Comparison of ENCODE assay signal across 8 cellular contexts in the genomic region with DNA sequence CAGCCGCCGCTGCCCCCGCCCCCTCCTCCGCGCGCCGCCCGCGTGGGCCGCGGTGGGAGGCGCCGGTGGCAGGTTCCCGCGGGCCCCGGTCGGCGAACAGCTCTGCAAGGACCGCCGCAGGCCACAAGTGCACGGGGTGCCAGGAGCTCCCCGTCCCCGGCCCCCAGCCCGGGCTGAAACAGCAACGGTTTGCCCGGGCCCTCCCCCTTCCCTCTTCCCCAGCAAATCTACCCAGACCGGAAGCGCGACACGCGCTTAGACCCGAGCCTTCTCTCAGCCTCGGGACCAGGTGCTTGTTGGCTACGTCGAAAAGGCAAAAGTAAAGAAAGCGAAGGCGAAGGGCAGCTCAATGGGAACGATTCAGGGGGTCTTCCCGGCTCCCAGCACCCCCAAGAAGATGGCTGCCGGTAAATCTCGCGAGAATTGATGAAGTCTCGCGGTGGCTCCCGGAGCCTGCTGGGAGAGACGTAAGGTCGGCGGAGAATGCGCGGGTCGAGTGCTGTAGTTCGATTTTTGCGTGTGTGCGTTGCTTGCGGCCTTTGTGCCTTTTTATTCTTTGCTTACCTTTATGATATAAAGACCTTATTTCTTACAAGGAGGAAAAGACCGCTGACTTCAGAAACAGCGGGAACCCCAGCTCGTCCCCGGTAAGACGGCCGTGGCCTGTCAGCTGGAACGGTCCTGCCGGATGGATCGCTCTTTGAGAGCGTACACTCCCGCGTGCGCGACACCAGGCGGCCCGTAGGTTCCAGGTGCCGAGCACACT. TPM values are rescaled to one million over a fixed set of nuclear protein-coding genes. Genes with fewer than 3 reads are reported as not detected.
DNase-seq lines count a peak whose midpoint lies in the region; ATAC-seq and TF ChIP-seq lines count a peak whose summit lies in the region.

A gene with protein sequence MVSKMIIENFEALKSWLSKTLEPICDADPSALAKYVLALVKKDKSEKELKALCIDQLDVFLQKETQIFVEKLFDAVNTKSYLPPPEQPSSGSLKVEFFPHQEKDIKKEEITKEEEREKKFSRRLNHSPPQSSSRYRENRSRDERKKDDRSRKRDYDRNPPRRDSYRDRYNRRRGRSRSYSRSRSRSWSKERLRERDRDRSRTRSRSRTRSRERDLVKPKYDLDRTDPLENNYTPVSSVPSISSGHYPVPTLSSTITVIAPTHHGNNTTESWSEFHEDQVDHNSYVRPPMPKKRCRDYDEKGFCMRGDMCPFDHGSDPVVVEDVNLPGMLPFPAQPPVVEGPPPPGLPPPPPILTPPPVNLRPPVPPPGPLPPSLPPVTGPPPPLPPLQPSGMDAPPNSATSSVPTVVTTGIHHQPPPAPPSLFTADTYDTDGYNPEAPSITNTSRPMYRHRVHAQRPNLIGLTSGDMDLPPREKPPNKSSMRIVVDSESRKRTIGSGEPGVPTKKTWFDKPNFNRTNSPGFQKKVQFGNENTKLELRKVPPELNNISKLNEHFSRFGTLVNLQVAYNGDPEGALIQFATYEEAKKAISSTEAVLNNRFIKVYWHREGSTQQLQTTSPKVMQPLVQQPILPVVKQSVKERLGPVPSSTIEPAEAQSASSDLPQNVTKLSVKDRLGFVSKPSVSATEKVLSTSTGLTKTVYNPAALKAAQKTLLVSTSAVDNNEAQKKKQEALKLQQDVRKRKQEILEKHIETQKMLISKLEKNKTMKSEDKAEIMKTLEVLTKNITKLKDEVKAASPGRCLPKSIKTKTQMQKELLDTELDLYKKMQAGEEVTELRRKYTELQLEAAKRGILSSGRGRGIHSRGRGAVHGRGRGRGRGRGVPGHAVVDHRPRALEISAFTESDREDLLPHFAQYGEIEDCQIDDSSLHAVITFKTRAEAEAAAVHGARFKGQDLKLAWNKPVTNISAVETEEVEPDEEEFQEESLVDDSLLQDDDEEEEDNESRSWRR (minus strand): TSS at position 425 of the 766 bp plus-strand sequence. CDS start 481 bp downstream, outside the sequence.

- H3K36me3 ChIP-seq in right lobe of liver: no peaks in the 10 kb centered on the region

- H3K27ac ChIP-seq in dorsolateral prefrontal cortex (peak within 1 kb of the TSS; percentile 74 to 98 (median 95)), right lobe of liver (peak within 1 kb of the TSS; percentile 86 to 90 (median 89))

- TF ChIP-seq CTCF in dorsolateral prefrontal cortex (IDR thresholded peaks at IDR 0.05 in 54 of 56, conservative IDR thresholded peaks at IDR 0.05 in 2 of 56; ENCODE audit: low read depth in 1 of 56, partially characterized antibody in 56 of 56) (peak in 29 of 56 donors; percentile 0 to 50 (median 21)), right lobe of liver (IDR thresholded peaks at IDR 0.05) (peak in 1 of 4 donors; percentile 10)

- peaks cover 0 to 52% (median 12%) of the 10 kb centered on the region in 4 donors for H3K4me1 ChIP-seq in right lobe of liver

- ATAC-seq in GM19372 (IDR thresholded peaks at IDR 0.05; ENCODE audit: low read depth, unreplicated experiment) (peak; percentile 70), HG03558 (IDR thresholded peaks at IDR 0.05; ENCODE audit: extremely low read depth, unreplicated experiment) (peak; percentile 42), right lobe of liver (peak; percentile 88 to 95 (median 91))

- intact Hi-C loops in dorsolateral prefrontal cortex (cut with DNase I): loop anchor here (5.0 to 10.0 kb wide), 2 partner anchors 131 to 939 kb away; a partner anchor contains a TSS
- intact Hi-C loops in right lobe of liver (cut with DNase I): no loop called here

- H3K27me3 ChIP-seq in dorsolateral prefrontal cortex (no peaks in the 10 kb centered on the region), right lobe of liver (no peaks in the 10 kb centered on the region)

- H3K4me3 ChIP-seq in dorsolateral prefrontal cortex (peak within 1 kb of the TSS; percentile 64 to 98 (median 88)), right lobe of liver (peak within 1 kb of the TSS; percentile 82 to 85 (median 84))

- TF ChIP-seq POLR2A in right lobe of liver (IDR thresholded peaks at IDR 0.05): peak; percentile 61

- DNase-seq in C1 segment of cervical spinal cord (lab: John Stamatoyannopoulos, UW) (peak; percentile 46 to 90 (median 84)), NCI-H774 (lab: John Stamatoyannopoulos, UW) (peak; percentile 76), dorsolateral prefrontal cortex (peak; percentile 76 to 89 (median 88)), right lobe of liver (peak; percentile 91 to 94 (median 91))
- peak; percentile 93 to 94 for DNase-seq in activated CD4-positive, alpha-beta T cell treated with anti-CD3 and anti-CD28 coated beads, Interleukin-2, amount 50 U/mL, for 4 hours
- peak; percentile 91 to 92 for DNase-seq in stimulated activated CD4-positive, alpha-beta T cell treated with anti-CD3 and anti-CD28 coated beads, Interleukin-4, amount 100 ng/mL, for 4 hours

- no peaks in the 10 kb centered on the region for H3K9me3 ChIP-seq in right lobe of liver

- WGBS in right lobe of liver (ENCODE audit: insufficient coverage, low coverage, low lambda C conversion rate, missing lambda C conversion rate): under 1% methylated on average over 36 of the region's 72 CpGs

RNA-seq across cellular contexts. Expression of the gene that starts here (rescaled TPM):
- total RNA-seq in dorsolateral prefrontal cortex: 10 to 100 TPM; 53.5 to 90.2 (median 73.7) TPM
- total RNA-seq in right lobe of liver: 10 to 100 TPM; 12.9 to 16.7 (median 15.1) TPM

Comparison
In these comparisons a context has a peak if more than half of its experiments do, and no peak if none do; other contexts are left out.
1. Peak in every context shown above with its lines: DNase-seq, ATAC-seq, H3K4me3 ChIP-seq and H3K27ac ChIP-seq.
2. intact Hi-C loops: an anchor here in dorsolateral prefrontal cortex (5.0 to 10.0 kb wide); none called in right lobe of liver.